Comparison of ENCODE assay signal across 6 cellular contexts in genomic region chr1:1356796-1357401, GRCh38. TPM values are rescaled to one million over a fixed set of nuclear protein-coding genes. Genes with fewer than 3 reads are reported as not detected.
DNase-seq lines count a peak whose midpoint lies in the region; ATAC-seq and TF ChIP-seq lines count a peak whose summit lies in the region.

No MANE protein-coding gene starts in this region.

- 29% methylated on average over 21 of the region's 26 CpGs for WGBS in esophagus muscularis mucosa

- no peaks in the 10 kb centered on the region for H3K9me3 ChIP-seq in Karpas-422 (ENCODE audit: low read length)
- no peaks in the 10 kb centered on the region for H3K9me3 ChIP-seq in esophagus muscularis mucosa

- no peak overlapping the region for H3K9ac ChIP-seq in Karpas-422 (ENCODE audit: low read length)

- peaks cover 8% of the 10 kb centered on the region; the same call in 1 of the 2 replicates for H4K20me1 ChIP-seq in Karpas-422 (ENCODE audit: insufficient read depth, low read depth, low read length)

- TF ChIP-seq POLR2A in esophagus muscularis mucosa (IDR thresholded peaks at IDR 0.05; ENCODE audit: low read depth): no peak

- peaks cover 17% of the 10 kb centered on the region for H3K4me1 ChIP-seq in Karpas-422 (ENCODE audit: low read length)
- H3K4me1 ChIP-seq in esophagus muscularis mucosa: peaks cover 44 to 100% (median 94%) of the 10 kb centered on the region in 4 donors

- no peaks in the 10 kb centered on the region for H3K79me2 ChIP-seq in Karpas-422 (ENCODE audit: low read length)

- no peaks in the 10 kb centered on the region for H3K9me2 ChIP-seq in Karpas-422 (replicated peaks; ENCODE audit: insufficient read depth, low read length)

- intact Hi-C loops in esophagus muscularis mucosa (cut with DNase I): no loop called here

- H3K27ac ChIP-seq in Karpas-422 (ENCODE audit: low read length) (no peak overlapping the region), esophagus muscularis mucosa (replicated peaks in 1 of 4) (peak overlapping the region; percentile 81 to 88 (median 84))

- H2AFZ ChIP-seq in Karpas-422 (ENCODE audit: low read length): no peak overlapping the region

- H3K27me3 ChIP-seq in Karpas-422 (ENCODE audit: low read length) (no peaks in the 10 kb centered on the region), esophagus muscularis mucosa (peaks cover 0 to 74% (median 26%) of the 10 kb centered on the region in 4 donors)

- H3K4me2 ChIP-seq in Karpas-422 (ENCODE audit: low read depth, low read length, poor library complexity, severe bottlenecking): no peak overlapping the region

- peak; percentile 59 for DNase-seq in Karpas-422
- no peak for DNase-seq in esophagus muscularis mucosa (ENCODE audit: extremely low spot score)
- peak; percentile 44 for DNase-seq in retina
- no peak for DNase-seq in KG1 (lab: John Stamatoyannopoulos, UW)
- DNase-seq in omental fat pad (ENCODE audit: low spot score): no peak
- DNase-seq in NOMO-1 treated with dmso at 0.1 percent for 144 hours (lab: John Stamatoyannopoulos, UW; ENCODE audit: unreplicated experiment): no peak

- no peaks in the 10 kb centered on the region for H3K36me3 ChIP-seq in Karpas-422 (ENCODE audit: insufficient read depth, low read length)
- peaks cover 0 to 25% (median 7%) of the 10 kb centered on the region in 4 donors for H3K36me3 ChIP-seq in esophagus muscularis mucosa

- no peak for ATAC-seq in omental fat pad (ENCODE audit: low FRiP score)

- TF ChIP-seq CTCF in esophagus muscularis mucosa (IDR thresholded peaks at IDR 0.05) (no peak), omental fat pad (IDR thresholded peaks at IDR 0.05) (no peak)

- TF ChIP-seq EP300 in esophagus muscularis mucosa (IDR thresholded peaks at IDR 0.05): no peak

- H3K4me3 ChIP-seq in Karpas-422 (ENCODE audit: low read length) (no peak overlapping the region), esophagus muscularis mucosa (peak overlapping the region; percentile 47 to 69 (median 57))

RNA-seq across cellular contexts. Expression of gene MXRA8, which starts 1.5 kb away (rescaled TPM):
- not detected in 2 replicates for total RNA-seq in Karpas-422 (2014; rRNA removed; shearing (Covaris generic); ENCODE audit: low replicate concordance)
- total RNA-seq in esophagus muscularis mucosa (100 to 1,000 TPM in 2 of 4 donors, 10 to 100 TPM in 2; 68.5 to 129 (median 87.2) TPM), omental fat pad (100 to 1,000 TPM in 1 of 4 donors, 10 to 100 TPM in 3; 78.2 to 147 (median 83.3) TPM)

RNA-seq across cellular contexts. Expression of gene DVL1, which starts 7.7 kb away (rescaled TPM):
- 36.0 and 104 TPM in 2 replicates for total RNA-seq in Karpas-422 (2014; rRNA removed; shearing (Covaris generic); ENCODE audit: low replicate concordance)
- total RNA-seq in esophagus muscularis mucosa (100 to 1,000 TPM in 2 of 4 donors, 10 to 100 TPM in 2; 66.9 to 141 (median 114) TPM), omental fat pad (10 to 100 TPM; 56.6 to 65.0 (median 61.8) TPM)

RNA-seq across cellular contexts. Expression of gene AURKAIP1, which starts 18.1 kb away (rescaled TPM):
- total RNA-seq in Karpas-422 (2014; rRNA removed; shearing (Covaris generic); ENCODE audit: low replicate concordance): 49.1 and 150 TPM in 2 replicates
- total RNA-seq in esophagus muscularis mucosa (100 to 1,000 TPM in 3 of 4 donors, 10 to 100 TPM in 1; 98.4 to 152 (median 117) TPM), omental fat pad (100 to 1,000 TPM in 3 of 4 donors, 10 to 100 TPM in 1; 96.3 to 115 (median 105) TPM)

RNA-seq across cellular contexts. Expression of gene TAS1R3, which starts 25.8 kb away (rescaled TPM):
- 49.2 and 82.6 TPM in 2 replicates for total RNA-seq in Karpas-422 (2014; rRNA removed; shearing (Covaris generic); ENCODE audit: low replicate concordance)
- total RNA-seq in esophagus muscularis mucosa (under 1 TPM in 2 of 4 donors, not detected in 2; 0.17 to 0.32 TPM), omental fat pad (under 1 TPM; 0.12 to 0.32 (median 0.16) TPM)

RNA-seq across cellular contexts. Expression of gene CPTP, which starts 32.3 kb away (rescaled TPM):
- total RNA-seq in Karpas-422 (2014; rRNA removed; shearing (Covaris generic); ENCODE audit: low replicate concordance): 35.0 and 74.7 TPM in 2 replicates
- 10 to 100 TPM; 15.4 to 44.9 (median 31.5) TPM for total RNA-seq in esophagus muscularis mucosa
- 10 to 100 TPM in 2 of 4 donors, 1 to 10 TPM in 2; 8.5 to 18.6 (median 11.5) TPM for total RNA-seq in omental fat pad

Comparison
In these comparisons a context has a peak if more than half of its experiments do, and no peak if none do; other contexts are left out.
1. DNase-seq: peak in Karpas-422 (single experiment) and retina (single experiment); none in esophagus muscularis mucosa (single experiment), KG1 (single experiment), omental fat pad (single experiment) and NOMO-1 treated with dmso at 0.1 percent for 144 hours (single experiment).
2. RNA of gene MXRA8, which starts 1.5 kb away (total RNA-seq): 68.5 to 129 TPM in esophagus muscularis mucosa and 78.2 to 147 TPM in omental fat pad; not detected in Karpas-422; every median in the first group is over 10 times any median in the second.